In genomic region chr14:67477926-67478915, GRCh38 we compare ENCODE assay signal across 16 cellular contexts. TPM values are rescaled to one million over a fixed set of nuclear protein-coding genes. Genes with fewer than 3 reads are reported as not detected.
DNase-seq lines count a peak whose midpoint lies in the region; ATAC-seq, FAIRE-seq and TF ChIP-seq lines count a peak whose summit lies in the region.
"Had no signal": no experiment of that assay in that cellular context is flagged by ENCODE, and none has a peak within 500 bp of the region (broad histone marks: within the 10 kb centered on the region; RNA-seq: fewer than 3 reads in every experiment).

No MANE protein-coding gene starts in this region.

- H3K9ac ChIP-seq in H1 (replicated peaks in 1 of 4; ENCODE audit: extremely low read depth in 1 of 4, low read depth in 3 of 4, low read length in 3 of 4), result no peak overlapping the region
- no peak overlapping the region for H3K9ac ChIP-seq in colonic mucosa (ENCODE audit: low read depth in 2 of 2, low read length in 2 of 2)
- H3K9ac ChIP-seq: KMS-11 had no signal

- no peak overlapping the region; the same call in 1 of the 2 replicates for H3K18ac ChIP-seq in H1 (ENCODE audit: extremely low read depth, low read length)

- FAIRE-seq in H1 (lab: Jason Lieb, UNC) (no peak), urothelium cell line (lab: Jason Lieb, UNC) (peak; percentile 91)
- FAIRE-seq: frontal cortex had no signal

- H2AK5ac ChIP-seq in H1 (ENCODE audit: low read depth, low read length), result no peak overlapping the region

- H3K4me2 ChIP-seq in H1 (ENCODE audit: insufficient read depth in 1 of 2, low read depth in 2 of 2, low read length in 2 of 2), result no peak overlapping the region
- H3K4me2 ChIP-seq: KMS-11 had no signal

- no peaks in the 10 kb centered on the region for H4K20me1 ChIP-seq in H1 (replicated peaks in 1 of 2; ENCODE audit: control insufficient read depth in 1 of 2, insufficient read depth in 2 of 2, low read length in 2 of 2)

- H3K4me3 Mint-ChIP-seq in activated naive CD4-positive, alpha-beta T cell treated with anti-CD3 and anti-CD28 coated beads, Interleukin-2, amount 50 U/mL, for 24 hours, result no peak overlapping the region

- H3K9me3 ChIP-seq in H1 (ENCODE audit: insufficient read depth in 2 of 2, low read depth in 1 of 2, low read length in 1 of 2) (no peaks in the 10 kb centered on the region), colonic mucosa (no peaks in the 10 kb centered on the region)
- H3K9me3 ChIP-seq: upper lobe of right lung had no signal

- no peaks in the 10 kb centered on the region for H3K27me3 ChIP-seq in H1 (replicated peaks in 1 of 4; ENCODE audit: control insufficient read depth in 3 of 4, extremely low read depth in 1 of 4, insufficient read depth in 3 of 4, low read length in 3 of 4)
- no peaks in the 10 kb centered on the region for H3K27me3 ChIP-seq in colonic mucosa
- H3K27me3 ChIP-seq: upper lobe of right lung had no signal

- no peaks in the 10 kb centered on the region for H3K27me3 Mint-ChIP-seq in activated naive CD4-positive, alpha-beta T cell treated with anti-CD3 and anti-CD28 coated beads, Interleukin-2, amount 50 U/mL, for 24 hours

- H4K5ac ChIP-seq in H1 (ENCODE audit: insufficient read length, low read depth, low read length), result no peak overlapping the region

- H2BK5ac ChIP-seq in H1 (ENCODE audit: low read depth, low read length), result peak overlapping the region; percentile 60; the same call in 1 of the 2 replicates

- no peak for TF ChIP-seq CTCF in H1 (IDR thresholded peaks at IDR 0.05; ENCODE audit: control extremely low read depth in 1 of 3, insufficient read depth in 1 of 3, low read depth in 1 of 3, low read length in 3 of 3)
- no peak for TF ChIP-seq CTCF in colonic mucosa (IDR thresholded peaks at IDR 0.05)

- no peak overlapping the region for H2BK15ac ChIP-seq in H1 (ENCODE audit: low read length)

- no peak overlapping the region for H3K4me3 ChIP-seq in H1 (ENCODE audit: extremely low read depth in 1 of 4, insufficient read depth in 2 of 4, low read depth in 3 of 4, low read length in 4 of 4)
- no peak overlapping the region for H3K4me3 ChIP-seq in colonic mucosa
- H3K4me3 ChIP-seq: SK-N-MC, upper lobe of right lung had no signal

- H3K36me3 Mint-ChIP-seq in activated naive CD4-positive, alpha-beta T cell treated with anti-CD3 and anti-CD28 coated beads, Interleukin-2, amount 50 U/mL, for 24 hours, result peaks cover 13% of the 10 kb centered on the region

- peaks cover 50% of the 10 kb centered on the region for H3K4me1 Mint-ChIP-seq in activated naive CD4-positive, alpha-beta T cell treated with anti-CD3 and anti-CD28 coated beads, Interleukin-2, amount 50 U/mL, for 24 hours

- no peaks in the 10 kb centered on the region for H3K23me2 ChIP-seq in H1 (ENCODE audit: low read depth, low read length)

- no peak for TF ChIP-seq POLR2A in H1 (IDR thresholded peaks at IDR 0.05; ENCODE audit: control extremely low read depth in 1 of 2, low read depth in 2 of 2, low read length in 2 of 2)

- H2AFZ ChIP-seq in H1 (ENCODE audit: low read length), result no peak overlapping the region; the same call in 1 of the 2 replicates

- CTCF ChIA-PET in H1 (lab: Charles Lee; ENCODE audit: partially characterized antibody), result interaction anchor here (0.9 to 5.2 kb wide), 11 partner anchors 7 to 94 kb away, joined by 3 to 41 read pairs (median 6); partner anchors contain the start of gene TMEM229B

- H2BK20ac ChIP-seq in H1 (ENCODE audit: low read length), result no peak overlapping the region

- no peak for DNase-seq in activated naive CD4-positive, alpha-beta T cell (lab: John Stamatoyannopoulos, UW)
- peak; percentile 92 for DNase-seq in NCI-H2171 treated with DMSO at 0.1 percent for 48 hours (lab: John Stamatoyannopoulos, UW)
- DNase-seq in H1 (ENCODE audit: low read depth in 1 of 2, low spot score in 2 of 2), result no peak
- DNase-seq in urothelium cell line (ENCODE audit: low spot score), result peak; percentile 61
- DNase-seq in colonic mucosa, result no peak
- DNase-seq: activated CD4-positive, CD25-positive, alpha-beta regulatory T cell treated with anti-CD3 and anti-CD28 coated beads, Interleukin-2, amount 50 U/mL, for 72 hours; EL; kidney glomerular epithelial cell; stimulated activated CD4-positive, alpha-beta T cell treated with anti-CD3 and anti-CD28 coated beads, Interleukin-12 subunit alpha, Interleukin-12 subunit beta, amount 100 ng/mL, for 4 hours; upper lobe of right lung had no signal

- no peaks in the 10 kb centered on the region for H3K9me3 Mint-ChIP-seq in activated naive CD4-positive, alpha-beta T cell treated with anti-CD3 and anti-CD28 coated beads, Interleukin-2, amount 50 U/mL, for 24 hours

- POLR2A ChIA-PET in H1 (lab: Charles Lee; ENCODE audit: partially characterized antibody), result no interaction called here

- no peak overlapping the region for H4K91ac ChIP-seq in H1 (replicated peaks; ENCODE audit: insufficient read length, low read length)

- H3K23ac ChIP-seq in H1 (ENCODE audit: insufficient read length), result no peak overlapping the region

- no peaks in the 10 kb centered on the region for H3K79me1 ChIP-seq in H1 (ENCODE audit: low read depth, low read length)

- ATAC-seq in HG03354 (IDR thresholded peaks at IDR 0.05; ENCODE audit: poor library complexity, severe bottlenecking, unreplicated experiment) (no peak), HG03108 (IDR thresholded peaks at IDR 0.05; ENCODE audit: unreplicated experiment) (no peak)
- ATAC-seq: upper lobe of right lung had no signal

- intact Hi-C loops in colonic mucosa (cut with DNase I), result no loop called here

- H3K27ac ChIP-seq in H1 (ENCODE audit: low read depth, low read length), result no peak overlapping the region
- no peak overlapping the region for H3K27ac ChIP-seq in colonic mucosa
- H3K27ac ChIP-seq: KMS-11, SK-N-MC, upper lobe of right lung had no signal

- H4K8ac ChIP-seq in H1 (ENCODE audit: extremely low read depth, insufficient read depth, low read length), result no peak overlapping the region

- no peak overlapping the region for H3K4ac ChIP-seq in H1 (replicated peaks; ENCODE audit: insufficient read length, low read depth, low read length)

- WGBS in H1 (ENCODE audit: extremely low coverage in 1 of 2, insufficient coverage in 1 of 2, insufficient read length in 1 of 2, insufficient replicate concordance in 2 of 2, low coverage in 1 of 2, low lambda C conversion rate in 2 of 2, missing lambda C conversion rate in 1 of 2), 2 experiments, result 82% methylated on average over 12 of the region's 12 CpGs; no CpG with 5 or more reads in 1 of the 2 experiments

- no peak overlapping the region for H2BK120ac ChIP-seq in H1 (replicated peaks; ENCODE audit: low read depth, low read length)

- H3K14ac ChIP-seq in H1 (ENCODE audit: insufficient read length), result no peak overlapping the region

- H3K56ac ChIP-seq in H1 (replicated peaks; ENCODE audit: insufficient read length, low read depth, low read length), result no peak overlapping the region

- no peak for TF ChIP-seq RAD21 in H1 (IDR thresholded peaks at IDR 0.05 in 1 of 2, conservative IDR thresholded peaks at IDR 0.05 in 1 of 2; ENCODE audit: low read depth in 2 of 2, low read length in 2 of 2)

- H2BK12ac ChIP-seq in H1 (ENCODE audit: low read depth, low read length), result 0 out of 2 replicates have a peak overlapping the region, but pooled peaks have one; percentile 27

- H3K4me1 ChIP-seq in H1 (replicated peaks in 1 of 4; ENCODE audit: control insufficient read depth in 3 of 4, insufficient read depth in 4 of 4, low read length in 3 of 4), result no peaks in the 10 kb centered on the region
- H3K4me1 ChIP-seq in colonic mucosa, result no peaks in the 10 kb centered on the region
- H3K4me1 ChIP-seq: upper lobe of right lung had no signal

- no peaks in the 10 kb centered on the region for H3K79me2 ChIP-seq in H1 (ENCODE audit: control insufficient read depth in 1 of 2, insufficient read depth in 2 of 2, low read length in 2 of 2)

- no peak for TF ChIP-seq EP300 in H1 (IDR thresholded peaks at IDR 0.05; ENCODE audit: borderline replicate concordance in 1 of 2, low read depth in 2 of 2, low read length in 2 of 2)

- H3K27ac Mint-ChIP-seq in activated naive CD4-positive, alpha-beta T cell treated with anti-CD3 and anti-CD28 coated beads, Interleukin-2, amount 50 U/mL, for 24 hours, result peak overlapping the region; percentile 78

- no peaks in the 10 kb centered on the region for H3K36me3 ChIP-seq in H1 (ENCODE audit: control insufficient read depth in 2 of 4, insufficient read depth in 4 of 4, low read length in 3 of 4)
- H3K36me3 ChIP-seq in colonic mucosa, result no peaks in the 10 kb centered on the region
- H3K36me3 ChIP-seq: upper lobe of right lung had no signal

TF ChIP-seq in H1, 55 proteins besides CTCF, POLR2A, EP300 and RAD21 (continues in another document):
- TF ChIP-seq SP2 (IDR thresholded peaks at IDR 0.05; ENCODE audit: low read length) (no peak), EGR1 (IDR thresholded peaks at IDR 0.05; ENCODE audit: borderline replicate concordance, low read depth, low read length) (no peak), POLR2AphosphoS5 (IDR thresholded peaks at IDR 0.05; ENCODE audit: low read depth, low read length) (no peak), SP1 (IDR thresholded peaks at IDR 0.05; ENCODE audit: low read depth, low read length) (no peak)

RNA-seq across cellular contexts. Expression of gene TMEM229B, which starts 10.3 kb away (rescaled TPM):
- total RNA-seq in H1 (2021; fragmentation: NEBNext Ultra II Directional; extraction: Animal tissue kit (Norgen Biotek cat#: 25700)), result 0.50 and 0.73 TPM in 2 replicates
- polyA plus RNA-seq in H1 (2011; rRNA removed), result 0.85 and 1.7 TPM in 2 replicates
- 0.48 TPM for polyA plus RNA-seq in H1 (2011; cell fraction: cytosol; rRNA removed)
- 0.74 TPM for polyA plus RNA-seq in H1 (2011; cell fraction: nucleus; rRNA removed)
- 0.39 to 0.88 TPM (median 0.80 TPM) in 4 replicates for polyA plus RNA-seq in H1 (2012, experiment 1 of 2)
- 0.62 TPM for polyA plus RNA-seq in H1 (2012, experiment 2 of 2)
- polyA plus RNA-seq in H1 (2013, experiment 1 of 2), result 0.73 TPM
- polyA plus RNA-seq in H1 (2013, experiment 2 of 2), result 0.70 TPM
- 0.54 and 0.85 TPM in 2 replicates for polyA minus RNA-seq in H1 (2011; rRNA and poly(A)+ RNA removed)
- 1.8 TPM for polyA minus RNA-seq in H1 (2011; cell fraction: cytosol; rRNA and poly(A)+ RNA removed)
- polyA minus RNA-seq in H1 (2011; cell fraction: nucleus; rRNA and poly(A)+ RNA removed), result 1.00 TPM
- 10 to 100 TPM in 1 of 2 donors, 1 to 10 TPM in 1; 6.9 to 11.3 TPM for total RNA-seq in colonic mucosa

RNA-seq across cellular contexts. Expression of gene PLEKHH1, which starts 54.9 kb away (rescaled TPM):
- total RNA-seq in H1 (2021; fragmentation: NEBNext Ultra II Directional; extraction: Animal tissue kit (Norgen Biotek cat#: 25700)), result 27.2 and 33.3 TPM in 2 replicates
- 28.3 and 33.0 TPM in 2 replicates for polyA plus RNA-seq in H1 (2011; rRNA removed)
- 22.4 TPM for polyA plus RNA-seq in H1 (2011; cell fraction: cytosol; rRNA removed)
- 96.0 TPM for polyA plus RNA-seq in H1 (2011; cell fraction: nucleus; rRNA removed)
- 26.9 to 35.8 TPM (median 30.8 TPM) in 4 replicates for polyA plus RNA-seq in H1 (2012, experiment 1 of 2)
- 8.6 TPM for polyA plus RNA-seq in H1 (2012, experiment 2 of 2)
- polyA plus RNA-seq in H1 (2013, experiment 1 of 2), result 19.9 TPM
- 15.1 TPM for polyA plus RNA-seq in H1 (2013, experiment 2 of 2)
- polyA minus RNA-seq in H1 (2011; rRNA and poly(A)+ RNA removed), result 32.1 and 33.8 TPM in 2 replicates
- 22.7 TPM for polyA minus RNA-seq in H1 (2011; cell fraction: cytosol; rRNA and poly(A)+ RNA removed)
- polyA minus RNA-seq in H1 (2011; cell fraction: nucleus; rRNA and poly(A)+ RNA removed), result 53.8 TPM
- total RNA-seq in colonic mucosa, result 10 to 100 TPM; 47.1 to 63.1 TPM

Comparison
In these comparisons a context has a peak if more than half of its experiments do, and no peak if none do; other contexts are left out.
1. DNase-seq: peak in NCI-H2171 treated with DMSO at 0.1 percent for 48 hours (single experiment) and urothelium cell line (single experiment); none in activated naive CD4-positive, alpha-beta T cell (0 of 4), H1 (0 of 2) and colonic mucosa (single experiment).